Comparison of ENCODE assay signal across 23 cellular contexts in the genomic region with DNA sequence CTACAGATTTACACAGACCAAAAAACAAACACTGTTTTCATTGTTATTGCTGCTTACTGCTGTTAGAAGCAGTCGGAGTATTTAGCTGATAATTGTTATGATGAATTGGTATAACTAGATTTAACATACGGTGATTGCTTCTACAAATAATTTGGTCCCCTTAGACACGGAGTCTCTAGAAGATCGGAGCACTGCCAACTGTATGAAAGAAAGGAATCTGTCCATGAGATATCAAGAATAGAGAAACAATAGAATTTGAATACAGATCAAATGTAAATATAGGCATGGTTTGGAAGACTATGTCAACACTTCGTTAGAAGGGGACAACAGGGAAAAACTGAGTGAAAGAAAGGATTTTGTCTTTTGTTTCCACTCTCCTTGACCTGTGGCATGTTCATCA.
DNase-seq lines count a peak whose midpoint lies in the region; FAIRE-seq and TF ChIP-seq lines count a peak whose summit lies in the region.
"Had no signal": no experiment of that assay in that cellular context is flagged by ENCODE, and none has a peak within 500 bp of the region (broad histone marks: within the 10 kb centered on the region; RNA-seq: fewer than 3 reads in every experiment).

No MANE protein-coding gene starts in this region.

- peaks cover 43% of the 10 kb centered on the region for H3K4me1 Mint-ChIP-seq in endothelial cell (ENCODE audit: unreplicated experiment)

- H3K36me3 Mint-ChIP-seq in endothelial cell (ENCODE audit: low read depth, unreplicated experiment), result no peaks in the 10 kb centered on the region
- H3K36me3 Mint-ChIP-seq: activated CD4-positive, alpha-beta memory T cell treated with anti-CD3 and anti-CD28 coated beads for 36 hours had no signal

- DNase-seq in COR-L47 (lab: John Stamatoyannopoulos, UW), result peak; percentile 60
- DNase-seq in NCI-H1105 (lab: John Stamatoyannopoulos, UW), result peak; percentile 5
- DNase-seq in NCI-H774 (lab: John Stamatoyannopoulos, UW), result peak; percentile 13
- no peak for DNase-seq in endothelial cell (ENCODE audit: low spot score)
- no peak for DNase-seq in stimulated activated CD4-positive, alpha-beta T cell treated with anti-CD3 and anti-CD28 coated beads, Interleukin-4, amount 100 ng/mL, for 24 hours
- DNase-seq in GM12891 (ENCODE audit: insufficient read length, low spot score), result no peak
- no peak for DNase-seq in SIG-M5 treated with dmso at 0.1 percent for 504 hours (lab: John Stamatoyannopoulos, UW; ENCODE audit: unreplicated experiment)
- no peak for DNase-seq in DMS 273 treated with DMSO at 0.1 percent for 48 hours (lab: John Stamatoyannopoulos, UW)
- DNase-seq: activated B cell treated with CpG ODN at 0.5 μM for 24 hours; activated CD4-positive, alpha-beta memory T cell treated with anti-CD3 and anti-CD28 coated beads for 36 hours; activated naive CD4-positive, alpha-beta T cell treated with Interleukin-2 at 50 U/mL for 16 hours; activated T-cell treated with anti-CD3 and anti-CD28 coated beads, Interleukin-2, amount 50 U/mL, for 1 hour; amniotic stem cell; C1 segment of cervical spinal cord; effector memory CD4-positive, alpha-beta T cell; naive thymus-derived CD8-positive, alpha-beta T cell; NCI-H2171; T-helper 2 cell; thyroid gland had no signal

- H3K27ac Mint-ChIP-seq in endothelial cell (ENCODE audit: unreplicated experiment), result peak overlapping the region; percentile 18
- H3K27ac Mint-ChIP-seq: activated B cell treated with CpG ODN at 0.5 μM for 24 hours; activated CD4-positive, alpha-beta memory T cell treated with anti-CD3 and anti-CD28 coated beads for 36 hours had no signal

- TF ChIP-seq CTCF in endothelial cell (IDR thresholded peaks at IDR 0.05; ENCODE audit: unreplicated experiment), result no peak

- no peaks in the 10 kb centered on the region for H3K27me3 Mint-ChIP-seq in endothelial cell (ENCODE audit: unreplicated experiment)
- H3K27me3 Mint-ChIP-seq: activated B cell treated with CpG ODN at 0.5 μM for 24 hours; activated CD4-positive, alpha-beta memory T cell treated with anti-CD3 and anti-CD28 coated beads for 36 hours; central memory CD8-positive, alpha-beta T cell; naive thymus-derived CD8-positive, alpha-beta T cell had no signal

- no peak for FAIRE-seq in GM12891 (lab: Jason Lieb, UNC)
- FAIRE-seq: GM12878, H1, K562 had no signal

- H3K9me3 Mint-ChIP-seq in endothelial cell (ENCODE audit: unreplicated experiment), result no peaks in the 10 kb centered on the region
- H3K9me3 Mint-ChIP-seq: activated B cell treated with CpG ODN at 0.5 μM for 24 hours; activated CD4-positive, alpha-beta memory T cell treated with anti-CD3 and anti-CD28 coated beads for 36 hours; central memory CD8-positive, alpha-beta T cell; naive thymus-derived CD8-positive, alpha-beta T cell had no signal

- no peak overlapping the region for H3K4me3 Mint-ChIP-seq in endothelial cell (ENCODE audit: unreplicated experiment)
- H3K4me3 Mint-ChIP-seq: activated B cell treated with CpG ODN at 0.5 μM for 24 hours; activated CD4-positive, alpha-beta memory T cell treated with anti-CD3 and anti-CD28 coated beads for 36 hours; central memory CD8-positive, alpha-beta T cell; naive thymus-derived CD8-positive, alpha-beta T cell had no signal

- TF ChIP-seq POLR2A in GM12891 (IDR thresholded peaks at IDR 0.05; ENCODE audit: low read depth, low read length), result no peak

TF ChIP-seq in GM12891, 5 proteins besides CTCF, POLR2A, EP300 and RAD21:
- TF ChIP-seq PAX5 (IDR thresholded peaks at IDR 0.05; ENCODE audit: insufficient read depth, low read length, severe bottlenecking) (no peak), POLR2AphosphoS5 (IDR thresholded peaks at IDR 0.05; ENCODE audit: low read depth, low read length) (no peak), SPI1 (IDR thresholded peaks at IDR 0.05; ENCODE audit: low read depth, low read length) (no peak), POU2F2 (IDR thresholded peaks at IDR 0.05; ENCODE audit: low read depth, low read length) (no peak), TAF1 (IDR thresholded peaks at IDR 0.05; ENCODE audit: low read depth, low read length) (no peak)

Comparison
In these comparisons a context has a peak if more than half of its experiments do, and no peak if none do; other contexts are left out.
1. DNase-seq: peak in COR-L47 (single experiment), NCI-H1105 (single experiment) and NCI-H774 (single experiment); none in endothelial cell (single experiment), stimulated activated CD4-positive, alpha-beta T cell treated with anti-CD3 and anti-CD28 coated beads, Interleukin-4, amount 100 ng/mL, for 24 hours (single experiment), GM12891 (single experiment), SIG-M5 treated with dmso at 0.1 percent for 504 hours (single experiment) and DMS 273 treated with DMSO at 0.1 percent for 48 hours (single experiment).